8 cellular contexts compared by ENCODE assay signal in genomic region chrX:74537011-74537390, GRCh38.
DNase-seq lines count a peak whose midpoint lies in the region; ATAC-seq and TF ChIP-seq lines count a peak whose summit lies in the region.

No MANE protein-coding gene starts in this region.

- H3K4me1 ChIP-seq in Caco-2 = no peaks in the 10 kb centered on the region
- H3K4me1 ChIP-seq in PC-3 (ENCODE audit: insufficient read depth, low read length) = peaks cover 14% of the 10 kb centered on the region
- no peaks in the 10 kb centered on the region for H3K4me1 ChIP-seq in neural progenitor cell

- H3K27ac ChIP-seq in PC-3 (ENCODE audit: low read length) (peak overlapping the region; percentile 23; the same call in 1 of the 2 replicates), epithelial cell of prostate (peak overlapping the region; percentile 79), neural progenitor cell (no peak overlapping the region)

- no TSS peak for BruUV-seq in Caco-2 (replicated peaks; lab: Mats Ljungman, UMichigan)
- no TSS peak for BruUV-seq in PC-3 (replicated peaks; lab: Mats Ljungman, UMichigan)

- H3K4me3 Mint-ChIP-seq in Caco-2 (ENCODE audit: unreplicated experiment) (peak overlapping the region; percentile 73), neural progenitor cell (peak overlapping the region; percentile 61)

- peak overlapping the region; percentile 91 for H3K4me2 ChIP-seq in PC-3 (ENCODE audit: low read length)
- H3K4me2 ChIP-seq in neural progenitor cell = peak overlapping the region; percentile 80

- H3K36me3 ChIP-seq in Caco-2 (ENCODE audit: control insufficient read depth, insufficient read depth, low read length) (no peaks in the 10 kb centered on the region), PC-3 (ENCODE audit: low read depth, low read length) (no peaks in the 10 kb centered on the region), neural progenitor cell (no peaks in the 10 kb centered on the region)

- POLR2A ChIA-PET in Caco-2 (lab: Charles Lee) = no interaction called here
- POLR2A ChIA-PET in PC-3 (lab: Charles Lee; ENCODE audit: unreplicated experiment) = interaction anchor here (0.7 kb wide), 1 partner anchor 58 kb away, joined by 3 read pairs; no protein-coding TSS in a partner anchor
- POLR2A ChIA-PET in GM10248 (lab: Yijun Ruan, JAX) = no interaction called here

- DNase-seq in Caco-2 (no peak), PC-3 (no peak), epithelial cell of prostate (ENCODE audit: low read depth, low spot score) (no peak), neural progenitor cell (ENCODE audit: low spot score) (no peak), NK-92 (lab: John Stamatoyannopoulos, UW; ENCODE audit: unreplicated experiment) (no peak), GM10248 (ENCODE audit: extremely low spot score) (no peak), ACHN (no peak)

- H3K9ac ChIP-seq in PC-3 (ENCODE audit: low read length) (peak overlapping the region; percentile 64), neural progenitor cell (no peak overlapping the region)

- H4K20me1 ChIP-seq in PC-3 (ENCODE audit: low read length) (no peaks in the 10 kb centered on the region), neural progenitor cell (ENCODE audit: low read depth) (no peaks in the 10 kb centered on the region)

- H3K27me3 Mint-ChIP-seq in Caco-2 (ENCODE audit: insufficient read depth, unreplicated experiment) = peaks cover 1% of the 10 kb centered on the region
- peaks cover 3% of the 10 kb centered on the region for H3K27me3 Mint-ChIP-seq in neural progenitor cell (ENCODE audit: insufficient read depth, low read depth)

- CTCF ChIA-PET in Caco-2 (lab: Charles Lee) (no interaction called here), PC-3 (lab: Charles Lee) (interaction anchor here (0.6 kb wide), 1 partner anchor 154 kb away, joined by 3 read pairs; no protein-coding TSS in a partner anchor), GM10248 (lab: Yijun Ruan, JAX) (interaction anchor here (3.9 kb wide), 1 partner anchor 9 kb away, joined by 24 read pairs; no protein-coding TSS in a partner anchor)

- H2AFZ ChIP-seq in PC-3 (ENCODE audit: low read length) (peak overlapping the region; percentile 96), neural progenitor cell (replicated peaks) (peak overlapping the region; percentile 60)

- no peaks in the 10 kb centered on the region for H3K79me2 ChIP-seq in PC-3 (ENCODE audit: low read length)
- no peaks in the 10 kb centered on the region for H3K79me2 ChIP-seq in neural progenitor cell (ENCODE audit: low read depth)

- H3K4me1 Mint-ChIP-seq in Caco-2 (ENCODE audit: low read depth, unreplicated experiment) (no peaks in the 10 kb centered on the region), neural progenitor cell (peaks cover 37% of the 10 kb centered on the region)

- no peaks in the 10 kb centered on the region for H3K9me2 ChIP-seq in PC-3 (replicated peaks; ENCODE audit: low read length)

- H3K27me3 ChIP-seq in Caco-2 (replicated peaks; ENCODE audit: control insufficient read depth, insufficient read depth, low read length) (no peaks in the 10 kb centered on the region), PC-3 (ENCODE audit: low read length) (no peaks in the 10 kb centered on the region), neural progenitor cell (peaks cover 7% of the 10 kb centered on the region)

- H3K4me3 ChIP-seq in Caco-2 (ENCODE audit: low read depth, low read length) (peak overlapping the region; percentile 42; the same call in 1 of the 2 replicates), PC-3 (ENCODE audit: low read length) (peak overlapping the region; percentile 71), neural progenitor cell (peak overlapping the region; percentile 47)

- H3K9me3 ChIP-seq in Caco-2 (no peaks in the 10 kb centered on the region), PC-3 (ENCODE audit: low read length) (no peaks in the 10 kb centered on the region), neural progenitor cell (ENCODE audit: low read depth) (no peaks in the 10 kb centered on the region)

- ATAC-seq in PC-3 (no peak), HG03565 (IDR thresholded peaks at IDR 0.05; ENCODE audit: unreplicated experiment) (no peak)

- no peak overlapping the region for H3K27ac Mint-ChIP-seq in Caco-2 (ENCODE audit: unreplicated experiment)
- no peak overlapping the region for H3K27ac Mint-ChIP-seq in neural progenitor cell

- no peaks in the 10 kb centered on the region for H3F3A ChIP-seq in PC-3 (ENCODE audit: low read length, unreplicated experiment)
- H3F3A ChIP-seq in neural progenitor cell (ENCODE audit: low read depth) = peaks cover 13% of the 10 kb centered on the region

- no peak for TF ChIP-seq CTCF in Caco-2 (IDR thresholded peaks at IDR 0.05; ENCODE audit: insufficient read depth in 1 of 2, low read depth in 1 of 2, low read length in 1 of 2, severe bottlenecking in 1 of 2, unreplicated experiment in 1 of 2)
- TF ChIP-seq CTCF in PC-3 (conservative IDR thresholded peaks at IDR 0.05; ENCODE audit: low read depth, low read length) = no peak
- TF ChIP-seq CTCF in neural progenitor cell (IDR thresholded peaks at IDR 0.05) = no peak
- TF ChIP-seq CTCF in GM10248 (IDR thresholded peaks at IDR 0.05; ENCODE audit: control extremely low read depth, extremely low read depth, low read depth, missing control alignments) = no peak

- in situ Hi-C loops in ACHN (cut with HindIII; ENCODE audit: low pct_ligation_motif_present, low pct_unique_long_range_greater_than_20kb, low sequenced_read_pairs) = no loop called here

- H3K36me3 Mint-ChIP-seq in Caco-2 (ENCODE audit: insufficient read depth, unreplicated experiment) (no peaks in the 10 kb centered on the region), neural progenitor cell (peaks cover 8% of the 10 kb centered on the region)

- intact Hi-C loops in Caco-2 (cut with micrococcal nuclease; ENCODE audit: unreplicated experiment) (loop anchor here (5.0 kb wide), 1 partner anchor 155 kb away; no protein-coding TSS in a partner anchor), PC-3 (cut with micrococcal nuclease) (loop anchor here (5.0 kb wide), 1 partner anchor 80 kb away; no protein-coding TSS in a partner anchor)

- H3K9me3 Mint-ChIP-seq in Caco-2 (ENCODE audit: unreplicated experiment) = no peaks in the 10 kb centered on the region
- H3K9me3 Mint-ChIP-seq in neural progenitor cell = peaks cover 3% of the 10 kb centered on the region
